8 cellular contexts compared by ENCODE assay signal in genomic region chr7:55698607-55699449, GRCh38.
DNase-seq lines count a peak whose midpoint lies in the region; ATAC-seq, FAIRE-seq and TF ChIP-seq lines count a peak whose summit lies in the region.
"Not testable (repeated sequence)": the region's sequence is repeated elsewhere in the genome, so short reads cannot be mapped to it uniquely, and the experiment has no call there.

No MANE protein-coding gene starts in this region.

- CTCF ChIA-PET in GM12878 (lab: Yijun Ruan, JAX), result not testable (repeated sequence)

- not testable (repeated sequence) for H4K20me1 ChIP-seq in GM12878 (ENCODE audit: control insufficient read depth, insufficient read depth)

- intact Hi-C loops in GM12878 (cut with micrococcal nuclease; ENCODE audit: unreplicated experiment), result not testable (repeated sequence)

- not testable (repeated sequence) for TF ChIP-seq EP300 in GM12878 (IDR thresholded peaks at IDR 0.05; ENCODE audit: borderline replicate concordance in 1 of 2, control insufficient read depth in 1 of 2, low read depth in 2 of 2, low read length in 2 of 2)

- BruUV-seq in GM12878 (replicated peaks; lab: Mats Ljungman, UMichigan), result not testable (repeated sequence)

- not testable (repeated sequence) for H3K36me3 Mint-ChIP-seq in stimulated activated effector memory CD8-positive, alpha-beta T cell treated with anti-CD3 and anti-CD28 coated beads, Interleukin-12 subunit alpha, Interleukin-12 subunit beta, amount 100 ng/mL, for 72 hours

- DNase-seq in GM12865 (ENCODE audit: low read depth), result peak; percentile 63
- DNase-seq in NCI-H2107 (lab: John Stamatoyannopoulos, UW), result peak; percentile 69
- peak; percentile 79 for DNase-seq in SHP77 treated with DMSO at 0.1 percent for 48 hours (lab: John Stamatoyannopoulos, UW)
- DNase-seq in GM12878 (ENCODE audit: low read depth, low spot score), result peak; percentile 40
- DNase-seq in stimulated activated effector memory CD8-positive, alpha-beta T cell treated with anti-CD3 and anti-CD28 coated beads, Interleukin-12 subunit alpha, Interleukin-12 subunit beta, amount 100 ng/mL, for 72 hours (ENCODE audit: low spot score in 2 of 2), result not testable (repeated sequence)

- not testable (repeated sequence) for TF ChIP-seq POLR2A in GM12878 (IDR thresholded peaks at IDR 0.05; ENCODE audit: low read depth, low read length)

- not testable (repeated sequence) for H3K4me3 ChIP-seq in GM12865 (ENCODE audit: low read depth, low read length); GM12878

- H3K4me1 Mint-ChIP-seq in stimulated activated effector memory CD8-positive, alpha-beta T cell treated with anti-CD3 and anti-CD28 coated beads, Interleukin-12 subunit alpha, Interleukin-12 subunit beta, amount 100 ng/mL, for 72 hours, result not testable (repeated sequence)

- H3K4me2 ChIP-seq in GM12878 (ENCODE audit: control insufficient read depth, insufficient read depth), result not testable (repeated sequence)

- FAIRE-seq in GM12878 (lab: Jason Lieb, UNC), result peak; percentile 41

- H3K9me3 ChIP-seq in GM12878 (replicated peaks; ENCODE audit: control insufficient read depth, insufficient read depth, low read length), result not testable (repeated sequence)

- H3K27me3 ChIP-seq in GM12878 (replicated peaks in 1 of 2; ENCODE audit: control insufficient read depth in 2 of 2, insufficient read depth in 2 of 2, low read length in 1 of 2), result not testable (repeated sequence)

- H3K4me1 ChIP-seq in GM12878 (ENCODE audit: control insufficient read depth, insufficient read depth, low read length), result not testable (repeated sequence)

- H3K36me3 ChIP-seq in GM12878 (ENCODE audit: control insufficient read depth in 2 of 2, insufficient read depth in 2 of 2, low read length in 1 of 2), result not testable (repeated sequence)

- POLR2A ChIA-PET in GM12878 (lab: Charles Lee), result not testable (repeated sequence)

- peak overlapping the region; percentile 46 for H2AFZ ChIP-seq in GM12878 (ENCODE audit: control insufficient read depth, low read depth, low read length)

- H3K4me3 Mint-ChIP-seq in stimulated activated effector memory CD8-positive, alpha-beta T cell treated with anti-CD3 and anti-CD28 coated beads, Interleukin-12 subunit alpha, Interleukin-12 subunit beta, amount 100 ng/mL, for 72 hours, result not testable (repeated sequence)

- not testable (repeated sequence) for H3K9me3 Mint-ChIP-seq in stimulated activated effector memory CD8-positive, alpha-beta T cell treated with anti-CD3 and anti-CD28 coated beads, Interleukin-12 subunit alpha, Interleukin-12 subunit beta, amount 100 ng/mL, for 72 hours

- WGBS in GM12878 (ENCODE audit: insufficient coverage, insufficient replicate concordance, low lambda C conversion rate, missing lambda C conversion rate), result 35% methylated on average over 12 of the region's 14 CpGs

- not testable (repeated sequence) for H3K27ac ChIP-seq in GM12878 (ENCODE audit: control insufficient read depth, insufficient read depth)

- H3K27ac Mint-ChIP-seq in stimulated activated effector memory CD8-positive, alpha-beta T cell treated with anti-CD3 and anti-CD28 coated beads, Interleukin-12 subunit alpha, Interleukin-12 subunit beta, amount 100 ng/mL, for 72 hours, result not testable (repeated sequence)

- not testable (repeated sequence) for H3K9ac ChIP-seq in GM12878 (ENCODE audit: control insufficient read depth, insufficient read depth, low read length)

- TF ChIP-seq CTCF in GM12865 (IDR thresholded peaks at IDR 0.05; ENCODE audit: insufficient read depth, low read depth, low read length, missing control alignments); GM12878 (IDR thresholded peaks at IDR 0.05 in 2 of 3, conservative IDR thresholded peaks at IDR 0.05 in 1 of 3; ENCODE audit: control insufficient read depth in 2 of 3, extremely low read depth in 1 of 3, insufficient read depth in 1 of 3, low read depth in 3 of 3, low read length in 3 of 3): not testable (repeated sequence)

- RAD21 ChIA-PET in GM12878 (lab: Charles Lee; ENCODE audit: unreplicated experiment), result not testable (repeated sequence)

- peak; percentile 85 for ATAC-seq in GM19452 (IDR thresholded peaks at IDR 0.05; ENCODE audit: unreplicated experiment)
- ATAC-seq in HG02623 (IDR thresholded peaks at IDR 0.05; ENCODE audit: unreplicated experiment), result peak; percentile 88
- ATAC-seq in HG03280 (IDR thresholded peaks at IDR 0.05; ENCODE audit: unreplicated experiment), result peak; percentile 79
- ATAC-seq in GM12878, result not testable (repeated sequence)
- ATAC-seq in stimulated activated effector memory CD8-positive, alpha-beta T cell treated with anti-CD3 and anti-CD28 coated beads, Interleukin-12 subunit alpha, Interleukin-12 subunit beta, amount 100 ng/mL, for 72 hours, result peak; percentile 49

- SMC1A ChIA-PET in GM12878 (lab: Charles Lee; ENCODE audit: uncharacterized antibody, unreplicated experiment), result not testable (repeated sequence)

- H3K79me2 ChIP-seq in GM12878 (ENCODE audit: control insufficient read depth, insufficient read depth, low read length), result not testable (repeated sequence)

- in situ Hi-C loops in GM12878 (cut with MboI), result not testable (repeated sequence)

- not testable (repeated sequence) for TF ChIP-seq RAD21 in GM12878 (IDR thresholded peaks at IDR 0.05; ENCODE audit: insufficient read depth, low read depth, low read length)

TF ChIP-seq in GM12878, 131 proteins besides CTCF, POLR2A, EP300 and RAD21:
- TF ChIP-seq RUNX3 (IDR thresholded peaks at IDR 0.05; ENCODE audit: low read length), result peak; percentile 51
